ENCODE assay signal across 9 cellular contexts in the genomic region with DNA sequence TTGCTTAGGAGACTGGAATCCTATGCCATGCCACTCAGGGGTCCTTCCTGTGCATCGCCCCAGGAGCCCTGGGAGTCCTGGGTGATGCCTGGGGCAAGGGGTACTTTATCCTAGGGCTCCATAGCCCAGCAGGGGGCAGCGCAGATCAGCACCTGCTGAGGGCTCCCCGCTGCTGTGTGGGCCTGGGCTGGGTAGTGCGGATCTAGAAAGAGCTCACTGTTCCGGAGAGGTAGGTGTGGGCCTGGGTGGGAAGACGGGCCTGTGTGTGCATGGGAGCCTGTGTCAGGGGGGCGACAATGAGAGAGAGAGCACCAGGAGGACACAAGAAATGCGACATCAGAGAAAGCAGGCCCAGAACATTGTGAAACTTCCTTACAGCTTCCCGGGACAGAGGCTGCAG. TPM values are rescaled to one million over a fixed set of nuclear protein-coding genes. Genes with fewer than 3 reads are reported as not detected.
DNase-seq lines count a peak whose midpoint lies in the region; ATAC-seq, FAIRE-seq and TF ChIP-seq lines count a peak whose summit lies in the region.
"Had no signal": no experiment of that assay in that cellular context is flagged by ENCODE, and none has a peak within 500 bp of the region (broad histone marks: within the 10 kb centered on the region; RNA-seq: fewer than 3 reads in every experiment).

No MANE protein-coding gene starts in this region.

- H3K4me1 ChIP-seq in pancreas (peaks cover 0 to 6% (median 5%) of the 10 kb centered on the region in 3 donors), suprapubic skin (peaks cover 32% of the 10 kb centered on the region)

- no peak for TF ChIP-seq POLR2A in suprapubic skin (IDR thresholded peaks at IDR 0.05)

- H3K27ac ChIP-seq in pancreas (peak overlapping the region in 1 of 4 donors; percentile 28), suprapubic skin (no peak overlapping the region)

- WGBS in pancreas, 2 donors = 68 to 71% methylated on average over 9 of the region's 9 CpGs
- 81% methylated on average over 8 of the region's 9 CpGs for WGBS in suprapubic skin

- no peaks in the 10 kb centered on the region for H3K27me3 ChIP-seq in pancreas
- no peaks in the 10 kb centered on the region for H3K27me3 ChIP-seq in suprapubic skin

- intact Hi-C loops in pancreas (cut with DNase I) = no loop called here

- FAIRE-seq in pancreas (lab: Jason Lieb, UNC) = no peak
- FAIRE-seq: endometrium had no signal

- peak; percentile 64 to 93 (median 80) for ATAC-seq in pancreas
- no peak for ATAC-seq in HG03439 (IDR thresholded peaks at IDR 0.05; ENCODE audit: unreplicated experiment)

- H3K4me3 ChIP-seq in AG09309 (ENCODE audit: control insufficient read depth, low read depth, low read length) = no peak overlapping the region
- H3K4me3 ChIP-seq in WI38 (ENCODE audit: low read depth, low read length) = no peak overlapping the region
- no peak overlapping the region for H3K4me3 ChIP-seq in fibroblast of villous mesenchyme (ENCODE audit: low read depth, low read length)
- H3K4me3 ChIP-seq in pancreas = no peak overlapping the region
- no peak overlapping the region for H3K4me3 ChIP-seq in suprapubic skin

- DNase-seq in AG09309 (ENCODE audit: low read depth) (no peak), GM20000 (ENCODE audit: low spot score) (peak; percentile 42), fibroblast of villous mesenchyme (ENCODE audit: low read depth) (no peak), pancreas (peak in 5 of 6 donors; percentile 40 to 89 (median 68)), suprapubic skin (ENCODE audit: low spot score in 2 of 2) (no peak), cerebellar nuclear complex (lab: John Stamatoyannopoulos, UW) (no peak)

- no peak for TF ChIP-seq EP300 in suprapubic skin (IDR thresholded peaks at IDR 0.05)

- no peaks in the 10 kb centered on the region for H3K36me3 ChIP-seq in pancreas
- H3K36me3 ChIP-seq in suprapubic skin = no peaks in the 10 kb centered on the region

- TF ChIP-seq CTCF in AG09309 (IDR thresholded peaks at IDR 0.05; ENCODE audit: control insufficient read depth, insufficient read depth, low read depth, low read length, missing control alignments) (peak; percentile 46), GM20000 (IDR thresholded peaks at IDR 0.05; ENCODE audit: extremely low read depth, missing control alignments) (no peak), WI38 (IDR thresholded peaks at IDR 0.05; ENCODE audit: low read depth, low read length) (peak; percentile 56), fibroblast of villous mesenchyme (IDR thresholded peaks at IDR 0.05; ENCODE audit: insufficient read depth, low read depth, low read length) (peak; percentile 54), pancreas (IDR thresholded peaks at IDR 0.05) (peak; percentile 38 to 59 (median 41)), suprapubic skin (IDR thresholded peaks at IDR 0.05) (peak in 1 of 2 donors; percentile 46)

- no peaks in the 10 kb centered on the region for H3K9me3 ChIP-seq in pancreas
- no peaks in the 10 kb centered on the region for H3K9me3 ChIP-seq in suprapubic skin

RNA-seq across cellular contexts. Expression of a gene that starts 11.4 kb away (rescaled TPM):
- 36.4 and 47.9 TPM in 2 replicates for total RNA-seq in fibroblast of villous mesenchyme
- total RNA-seq in pancreas = 10 to 100 TPM; 19.8 to 52.1 (median 25.3) TPM
- 10 to 100 TPM; 14.7 to 27.9 TPM for polyA plus RNA-seq in pancreas
- 10 to 100 TPM; 47.6 to 55.6 (median 50.3) TPM for total RNA-seq in suprapubic skin

Comparison
In these comparisons a context has a peak if more than half of its experiments do, and no peak if none do; other contexts are left out.
1. DNase-seq: peak in GM20000 (single experiment) and pancreas (5 of 6); none in AG09309 (single experiment), fibroblast of villous mesenchyme (single experiment), suprapubic skin (0 of 2) and cerebellar nuclear complex (0 of 2).